In the genomic region with DNA sequence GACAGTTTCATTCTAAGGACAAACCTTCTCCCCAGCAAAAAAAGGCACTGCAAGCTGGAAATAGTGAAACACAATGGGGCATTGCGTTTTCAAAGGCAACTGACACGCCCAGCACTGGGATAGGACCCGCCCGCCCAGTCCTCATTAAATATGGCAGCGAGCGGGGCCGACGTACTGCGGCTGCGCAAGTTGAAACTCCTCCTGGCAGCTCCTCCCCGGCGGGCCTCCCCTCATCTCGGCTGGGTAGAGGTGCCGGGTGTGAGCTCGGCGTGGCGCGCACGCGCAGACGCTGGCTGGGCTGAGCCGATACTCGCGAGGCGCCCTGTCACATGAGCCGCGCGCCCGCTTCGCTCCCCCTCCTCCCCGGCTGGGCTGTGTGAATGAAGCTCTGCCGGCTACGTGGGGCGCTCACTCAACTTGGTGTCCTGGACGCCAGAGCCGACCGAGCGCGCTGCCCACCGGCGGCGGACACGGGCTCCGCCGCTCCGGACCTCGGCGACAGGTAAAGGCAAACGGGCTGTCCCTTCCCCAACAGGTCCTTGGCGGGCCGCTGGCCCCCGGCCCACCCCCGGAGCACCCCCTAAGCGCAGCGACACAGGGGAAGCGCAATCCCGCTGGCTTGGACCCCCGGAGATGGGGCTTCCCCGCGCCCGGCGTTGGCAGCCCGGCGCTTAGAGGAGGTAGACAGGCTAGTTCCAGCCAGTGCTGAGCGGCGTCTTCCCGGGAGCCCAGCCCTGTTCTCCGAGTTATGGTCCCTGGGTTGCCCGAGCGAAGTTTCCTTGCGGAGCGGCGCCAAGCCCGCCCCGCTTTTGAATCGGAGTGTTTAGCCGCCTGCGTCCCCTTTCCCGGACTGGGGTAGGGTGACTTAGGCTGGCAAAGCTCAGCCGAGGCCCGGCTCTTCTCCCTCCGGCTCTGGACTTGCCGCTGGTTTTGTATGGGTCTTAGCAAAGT, we compare ENCODE assay signal across 8 cellular contexts. TPM values are rescaled to one million over a fixed set of nuclear protein-coding genes. Genes with fewer than 3 reads are reported as not detected.
DNase-seq lines count a peak whose midpoint lies in the region; ATAC-seq, FAIRE-seq and TF ChIP-seq lines count a peak whose summit lies in the region.

A gene (plus strand): TSS at position 306 of the 951 bp plus-strand sequence. CDS start 2,703 bp downstream, outside the sequence.

- no peaks in the 10 kb centered on the region for H3K27me3 Mint-ChIP-seq in T-helper 17 cell

- H3K36me3 ChIP-seq in ascending aorta: no peaks in the 10 kb centered on the region
- peaks cover 0 to 7% of the 10 kb centered on the region in 2 donors for H3K36me3 ChIP-seq in psoas muscle (ENCODE audit: insufficient read depth in 1 of 2, low read depth in 1 of 2)

- H3K4me3 ChIP-seq in ascending aorta: peak within 1 kb of the TSS; percentile 59 to 89
- H3K4me3 ChIP-seq in psoas muscle: peak within 1 kb of the TSS; percentile 70

- intact Hi-C loops in ascending aorta (cut with DNase I): loop anchor here (1.0 to 10.0 kb wide), 3 partner anchors 43 to 1472 kb away; a partner anchor contains a TSS
- intact Hi-C loops in left ventricle myocardium superior (cut with micrococcal nuclease): no loop called here
- intact Hi-C loops in psoas muscle (cut with DNase I): no loop called here

- no peak for TF ChIP-seq CTCF in ascending aorta (IDR thresholded peaks at IDR 0.05)
- TF ChIP-seq CTCF in psoas muscle (IDR thresholded peaks at IDR 0.05): no peak

- peak within 1 kb of the TSS; percentile 83 for H3K4me3 Mint-ChIP-seq in T-helper 17 cell

- H3K36me3 Mint-ChIP-seq in T-helper 17 cell (ENCODE audit: low read depth): peaks cover 2% of the 10 kb centered on the region

- H3K27me3 ChIP-seq in ascending aorta (no peaks in the 10 kb centered on the region), psoas muscle (ENCODE audit: insufficient read depth in 3 of 3, low read length in 2 of 3) (peaks cover 0 to 8% (median 0%) of the 10 kb centered on the region in 3 donors)

- no peaks in the 10 kb centered on the region for H3K4me1 ChIP-seq in ascending aorta
- peaks cover 8% of the 10 kb centered on the region for H3K4me1 ChIP-seq in psoas muscle

- H3K9me3 ChIP-seq in T-helper 17 cell (ENCODE audit: control insufficient read depth, low read length, poor library complexity, severe bottlenecking): no peaks in the 10 kb centered on the region
- no peaks in the 10 kb centered on the region for H3K9me3 ChIP-seq in ascending aorta
- H3K9me3 ChIP-seq in psoas muscle: no peaks in the 10 kb centered on the region

- 0 to 32% (median 1%) methylated on average over 29 to 83 of the region's 83 CpGs for WGBS in psoas muscle, 3 donors

- H3K27ac ChIP-seq in ascending aorta (peak within 1 kb of the TSS; percentile 58 to 86), psoas muscle (peak within 1 kb of the TSS; percentile 84)

- FAIRE-seq in urothelium cell line (lab: Jason Lieb, UNC): peak; percentile 91

- H3K27ac Mint-ChIP-seq in T-helper 17 cell: no peak within 1 kb of the TSS

- peaks cover 4% of the 10 kb centered on the region for H3K4me1 Mint-ChIP-seq in T-helper 17 cell

- peak; percentile 89 for DNase-seq in NCI-H1694 (lab: John Stamatoyannopoulos, UW)
- peak; percentile 89 to 92 (median 89) for DNase-seq in T-helper 17 cell
- DNase-seq in ascending aorta (ENCODE audit: low spot score in 2 of 2): peak; percentile 86 to 98
- peak; percentile 98 for DNase-seq in left ventricle myocardium superior
- DNase-seq in psoas muscle: peak; percentile 95 to 98
- peak; percentile 97 for DNase-seq in urothelium cell line (ENCODE audit: low spot score)

- ATAC-seq in GM18498 (IDR thresholded peaks at IDR 0.05; ENCODE audit: unreplicated experiment): peak; percentile 97
- ATAC-seq in HG02885 (IDR thresholded peaks at IDR 0.05; ENCODE audit: poor library complexity, unreplicated experiment): peak; percentile 96
- peak; percentile 95 for ATAC-seq in T-helper 17 cell
- ATAC-seq in left ventricle myocardium superior: peak; percentile 99
- peak; percentile 97 to 99 (median 98) for ATAC-seq in psoas muscle

RNA-seq across cellular contexts. Expression of the gene that starts here (rescaled TPM):
- total RNA-seq in T-helper 17 cell: 1 to 10 TPM; 2.2 to 2.8 TPM
- 2.0 TPM for total RNA-seq in ascending aorta
- total RNA-seq in left ventricle myocardium superior: 2.3 TPM
- total RNA-seq in psoas muscle: 10 to 100 TPM in 1 of 4 donors, 1 to 10 TPM in 3; 6.5 to 11.3 (median 7.9) TPM
- polyA plus RNA-seq in psoas muscle: 1 to 10 TPM; 1.9 to 4.2 (median 3.6) TPM

Comparison
In these comparisons a context has a peak if more than half of its experiments do, and no peak if none do; other contexts are left out.
1. Peak in every context shown above with its lines: DNase-seq, ATAC-seq, H3K4me3 ChIP-seq and H3K27ac ChIP-seq.